In the genomic region with DNA sequence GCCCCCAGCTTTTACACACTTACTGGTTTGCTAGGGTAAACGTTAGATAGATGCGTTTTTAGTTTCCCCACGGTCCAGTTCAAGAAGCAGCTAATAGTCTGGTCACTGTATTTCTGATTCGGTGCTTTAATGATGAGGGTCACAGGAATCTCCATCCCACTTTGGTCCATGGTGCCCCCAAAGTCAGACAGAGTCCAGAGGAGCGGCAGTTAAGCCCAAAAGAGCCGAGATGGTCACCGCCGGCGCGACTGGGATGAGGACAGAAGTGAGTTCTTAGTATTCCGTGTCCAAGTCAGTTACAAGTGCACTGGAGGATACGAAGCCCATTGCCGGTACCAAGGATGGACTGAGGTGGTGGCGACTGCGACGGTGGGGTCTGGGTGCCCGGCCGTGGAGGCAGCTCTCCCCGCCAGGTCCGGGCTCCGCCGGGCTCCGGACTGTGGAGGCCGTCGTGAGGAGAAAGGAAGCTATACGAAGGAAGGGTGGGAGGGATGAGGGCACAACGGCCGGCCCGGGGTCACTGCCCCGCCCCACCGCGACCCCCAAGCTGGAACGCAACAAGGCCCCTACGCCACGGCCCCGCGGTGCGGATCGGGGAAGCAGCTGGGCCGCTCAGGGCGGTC, we compare ENCODE assay signal across 8 cellular contexts. TPM values are rescaled to one million over a fixed set of nuclear protein-coding genes. Genes with fewer than 3 reads are reported as not detected.
DNase-seq lines count a peak whose midpoint lies in the region; ATAC-seq and TF ChIP-seq lines count a peak whose summit lies in the region.

No MANE protein-coding gene starts in this region.

- intact Hi-C loops in dorsolateral prefrontal cortex (cut with DNase I) (no loop called here), vagina (cut with DNase I) (no loop called here)

- H3K27ac ChIP-seq in 22Rv1 (peak overlapping the region; percentile 81), RWPE2 (ENCODE audit: poor library complexity, severe bottlenecking) (peak overlapping the region; percentile 68), dorsolateral prefrontal cortex (peak overlapping the region; percentile 36 to 98 (median 93)), mesodermal cell (ENCODE audit: low read depth, low read length, severe bottlenecking) (peak overlapping the region; percentile 96), vagina (peak overlapping the region; percentile 91)

- TF ChIP-seq CTCF in 22Rv1 (IDR thresholded peaks at IDR 0.05) (no peak), RWPE2 (IDR thresholded peaks at IDR 0.05; ENCODE audit: poor library complexity, severe bottlenecking) (no peak), dorsolateral prefrontal cortex (IDR thresholded peaks at IDR 0.05 in 54 of 56, conservative IDR thresholded peaks at IDR 0.05 in 2 of 56; ENCODE audit: low read depth in 1 of 56, partially characterized antibody in 56 of 56) (no peak), vagina (IDR thresholded peaks at IDR 0.05) (no peak)

- ATAC-seq in GM18505 (IDR thresholded peaks at IDR 0.05; ENCODE audit: unreplicated experiment), result peak; percentile 20
- peak; percentile 27 for ATAC-seq in HG03045 (IDR thresholded peaks at IDR 0.05; ENCODE audit: unreplicated experiment)
- peak; percentile 28 for ATAC-seq in RWPE2 (ENCODE audit: low read depth)

- no peaks in the 10 kb centered on the region for H3K9me3 ChIP-seq in RWPE2 (ENCODE audit: severe bottlenecking)
- no peaks in the 10 kb centered on the region for H3K9me3 ChIP-seq in mesodermal cell (ENCODE audit: control insufficient read depth, low read length)
- no peaks in the 10 kb centered on the region for H3K9me3 ChIP-seq in vagina

- H3K27me3 ChIP-seq in RWPE2 (ENCODE audit: insufficient read depth, poor library complexity, severe bottlenecking), result no peaks in the 10 kb centered on the region
- H3K27me3 ChIP-seq in dorsolateral prefrontal cortex, result no peaks in the 10 kb centered on the region
- H3K27me3 ChIP-seq in vagina, result no peaks in the 10 kb centered on the region

- peaks cover 33% of the 10 kb centered on the region for H3K4me1 ChIP-seq in RWPE2 (ENCODE audit: insufficient read depth, poor library complexity, severe bottlenecking)
- peaks cover 21% of the 10 kb centered on the region for H3K4me1 ChIP-seq in mesodermal cell (ENCODE audit: control insufficient read depth, insufficient read depth, low read length, poor library complexity, severe bottlenecking)
- H3K4me1 ChIP-seq in vagina, result peaks cover 58% of the 10 kb centered on the region

- DNase-seq in RWPE2 (ENCODE audit: low spot score), result no peak
- DNase-seq in dorsolateral prefrontal cortex, result peak in 3 of 10 donors; percentile 14 to 39 (median 29)
- DNase-seq in vagina (ENCODE audit: extremely low spot score in 2 of 2), result no peak
- DNase-seq in HPDE6-E6E7 (ENCODE audit: extremely low spot score), result no peak

- H3K36me3 ChIP-seq in RWPE2 (ENCODE audit: low read depth) (peaks cover 21% of the 10 kb centered on the region), mesodermal cell (ENCODE audit: control insufficient read depth, insufficient read depth, low read length) (peaks cover 25% of the 10 kb centered on the region), vagina (no peaks in the 10 kb centered on the region)

- peak overlapping the region; percentile 47 for H3K4me3 ChIP-seq in RWPE2 (ENCODE audit: severe bottlenecking)
- peak overlapping the region; percentile 67 to 100 (median 94) for H3K4me3 ChIP-seq in dorsolateral prefrontal cortex
- H3K4me3 ChIP-seq in mesodermal cell (ENCODE audit: extremely low read depth, insufficient read depth, low read length, poor library complexity, severe bottlenecking), result peak overlapping the region; percentile 85
- peak overlapping the region; percentile 79 to 99 for H3K4me3 ChIP-seq in vagina

- no peak for TF ChIP-seq POLR2A in GM18505 (IDR thresholded peaks at IDR 0.05; ENCODE audit: borderline replicate concordance, extremely low read depth, insufficient read depth, insufficient read length)
- TF ChIP-seq POLR2A in vagina (IDR thresholded peaks at IDR 0.05), result no peak

- whole genome bisulfite sequencing in mesodermal cell (ENCODE audit: insufficient coverage in 2 of 2), 2 experiments, result 1 to 7% methylated on average over 19 to 34 of the region's 41 CpGs

RNA-seq across cellular contexts. Expression of a gene that starts 0.7 kb away (rescaled TPM):
- total RNA-seq in dorsolateral prefrontal cortex, result 10 to 100 TPM; 24.1 to 66.9 (median 36.4) TPM
- polyA plus RNA-seq in mesodermal cell (2013, experiment 1 of 2), result 34.8 TPM
- polyA plus RNA-seq in mesodermal cell (2013, experiment 2 of 2), result 36.2 TPM
- total RNA-seq in vagina, result 45.2 TPM
